ENCODE assay signal across 28 cellular contexts in genomic region chr11:7703785-7704184, GRCh38. TPM values are rescaled to one million over a fixed set of nuclear protein-coding genes. Genes with fewer than 3 reads are reported as not detected.
"Had no signal": no experiment of that assay in that cellular context is flagged by ENCODE, and none has a peak within 500 bp of the region (broad histone marks: within the 10 kb centered on the region; RNA-seq: fewer than 3 reads in every experiment).

No MANE protein-coding gene starts in this region.

- ATAC-seq: naive thymus-derived CD8-positive, alpha-beta T cell; natural killer cell treated with Interleukin-12 subunit alpha and Interleukin-12 subunit beta and Interleukin-15 and Interleukin-18, amount 100 ng/mL, for 72 hours; pancreas; sciatic nerve; stimulated activated memory B cell treated with anti-CD40 and anti-IgM and Interleukin-4, amounts not matched to agents 10 μg/mL and 1 μg/mL and 100 μg/mL, for 72 hours; stimulated activated naive CD8-positive, alpha-beta T cell treated with anti-CD3 and anti-CD28 coated beads, Interleukin-15, amount 100 ng/mL, for 72 hours; stimulated activated naive CD8-positive, alpha-beta T cell treated with anti-CD3 and anti-CD28 coated beads, Interleukin-15, Interleukin-2, amounts not matched to agents 100 U/mL and 50 U/mL, for 24 hours; upper lobe of right lung had no signal

- DNase-seq: naive thymus-derived CD8-positive, alpha-beta T cell; nephron progenitor cell; nucleus accumbens; pancreas; retina; right cardiac atrium; spleen; stimulated activated CD4-positive, alpha-beta T cell treated with anti-CD3 and anti-CD28 coated beads, Interleukin-12 subunit alpha, Interleukin-12 subunit beta, amount 100 ng/mL, for 4 hours; stimulated activated CD4-positive, alpha-beta T cell treated with anti-CD3 and anti-CD28 coated beads, Interleukin-1b, Interleukin-23, amount 100 ng/mL, for 48 hours; stimulated activated CD4-positive, alpha-beta T cell treated with anti-CD3 and anti-CD28 coated beads, Interleukin-4, amount 100 ng/mL, for 1 hour; stimulated activated CD4-positive, alpha-beta T cell treated with anti-CD3 and anti-CD28 coated beads, Interleukin-4, amount 100 ng/mL, for 4 hours; stimulated activated CD8-positive, alpha-beta memory T cell treated with anti-CD3 and anti-CD28 coated beads, Interleukin-4, amount 100 ng/mL, for 48 hours; stimulated activated naive CD4-positive, alpha-beta T cell; stimulated activated naive CD8-positive, alpha-beta T cell treated with anti-CD3 and anti-CD28 coated beads, Interleukin-15, amount 100 ng/mL, for 72 hours; stimulated activated naive CD8-positive, alpha-beta T cell treated with anti-CD3 and anti-CD28 coated beads, Interleukin-15, Interleukin-2, amounts not matched to agents 100 U/mL and 50 U/mL, for 24 hours; substantia nigra; testis; tibial artery; transverse colon; upper lobe of right lung; uterus had no signal

RNA-seq across cellular contexts. Expression of gene OVCH2, which starts 2.5 kb away (rescaled TPM):
- total RNA-seq: naive thymus-derived CD8-positive, alpha-beta T cell; natural killer cell treated with Interleukin-12 subunit alpha and Interleukin-12 subunit beta and Interleukin-15 and Interleukin-18, amount 100 ng/mL, for 72 hours; neural crest cell; osteocyte; posterior vena cava; pulmonary artery endothelial cell; right cardiac atrium; sciatic nerve; spleen; transverse colon had no signal

RNA-seq across cellular contexts. Expression of gene CYB5R2, which starts 30.5 kb away (rescaled TPM):
- total RNA-seq: naive thymus-derived CD8-positive, alpha-beta T cell had no signal
